1 cellular context compared by ENCODE assay signal in the genomic region with DNA sequence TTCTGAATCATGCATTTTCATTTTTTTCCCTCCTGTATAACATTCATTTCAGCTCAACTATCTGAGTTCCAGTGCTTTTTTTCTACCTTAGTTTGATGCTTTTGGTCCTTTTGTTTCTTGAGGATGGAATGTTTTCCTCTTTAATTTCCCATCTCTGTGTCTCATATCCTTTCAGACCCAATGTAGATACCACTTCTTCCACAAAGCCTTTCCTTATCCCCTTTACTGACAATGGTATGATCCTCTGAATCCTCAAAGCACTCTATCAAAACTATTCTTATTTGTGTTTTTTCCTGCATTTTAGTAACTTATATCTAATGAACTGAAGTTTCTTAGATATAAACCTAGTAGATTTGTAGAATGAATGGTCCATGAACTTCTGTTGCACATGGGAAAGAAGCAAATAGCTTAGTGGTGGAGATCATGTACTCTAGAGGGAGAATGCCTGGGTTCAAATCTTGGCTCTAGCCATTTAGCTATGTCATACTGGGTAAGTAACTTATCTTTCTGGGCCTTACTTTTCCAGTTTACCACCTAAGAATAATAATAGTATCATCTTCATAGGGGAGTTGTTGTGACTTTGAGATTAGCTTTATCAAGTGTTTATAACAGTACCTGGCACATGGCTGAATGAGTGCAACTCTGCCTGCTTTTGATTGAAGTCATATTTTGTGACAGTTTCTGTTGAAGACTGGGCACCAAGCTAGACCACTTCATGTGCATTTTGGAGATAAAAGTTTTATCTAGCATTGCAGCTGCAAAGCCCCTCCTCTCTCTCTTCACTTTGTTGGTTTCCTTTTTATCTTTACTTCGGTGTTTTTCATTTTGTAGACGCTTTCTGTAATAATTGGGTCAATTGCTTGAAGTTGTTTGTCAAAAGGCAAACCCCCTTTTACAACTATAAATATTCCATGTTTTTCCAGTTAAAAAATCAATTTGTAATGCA.
TF ChIP-seq lines count a peak whose summit lies in the region.

No MANE protein-coding gene starts in this region.

TF ChIP-seq in GM12878, 131 proteins besides CTCF, POLR2A, EP300 and RAD21:
- TF ChIP-seq TCF12 (IDR thresholded peaks at IDR 0.05; ENCODE audit: low read depth, low read length) (no peak), POLR2AphosphoS5 (IDR thresholded peaks at IDR 0.05; ENCODE audit: low read length) (no peak), ASH2L (IDR thresholded peaks at IDR 0.05; ENCODE audit: borderline replicate concordance, low read depth) (no peak), HDAC6 (IDR thresholded peaks at IDR 0.05; ENCODE audit: unreplicated experiment) (no peak), GABPA (IDR thresholded peaks at IDR 0.05; ENCODE audit: low read depth) (no peak), PAX8 (IDR thresholded peaks at IDR 0.05) (no peak), HCFC1 (IDR thresholded peaks at IDR 0.05; ENCODE audit: low read length) (no peak), ZSCAN29 (IDR thresholded peaks at IDR 0.05) (no peak), NR2F1 (conservative IDR thresholded peaks at IDR 0.05) (no peak), SREBF2 (IDR thresholded peaks at IDR 0.05; ENCODE audit: low read length) (no peak), CHD1 (IDR thresholded peaks at IDR 0.05; ENCODE audit: low read depth, low read length) (no peak), PML (IDR thresholded peaks at IDR 0.05; ENCODE audit: low read length) (no peak), SMC3 (IDR thresholded peaks at IDR 0.05; ENCODE audit: borderline replicate concordance, low read length) (no peak)
- TF ChIP-seq, protein P1, sequence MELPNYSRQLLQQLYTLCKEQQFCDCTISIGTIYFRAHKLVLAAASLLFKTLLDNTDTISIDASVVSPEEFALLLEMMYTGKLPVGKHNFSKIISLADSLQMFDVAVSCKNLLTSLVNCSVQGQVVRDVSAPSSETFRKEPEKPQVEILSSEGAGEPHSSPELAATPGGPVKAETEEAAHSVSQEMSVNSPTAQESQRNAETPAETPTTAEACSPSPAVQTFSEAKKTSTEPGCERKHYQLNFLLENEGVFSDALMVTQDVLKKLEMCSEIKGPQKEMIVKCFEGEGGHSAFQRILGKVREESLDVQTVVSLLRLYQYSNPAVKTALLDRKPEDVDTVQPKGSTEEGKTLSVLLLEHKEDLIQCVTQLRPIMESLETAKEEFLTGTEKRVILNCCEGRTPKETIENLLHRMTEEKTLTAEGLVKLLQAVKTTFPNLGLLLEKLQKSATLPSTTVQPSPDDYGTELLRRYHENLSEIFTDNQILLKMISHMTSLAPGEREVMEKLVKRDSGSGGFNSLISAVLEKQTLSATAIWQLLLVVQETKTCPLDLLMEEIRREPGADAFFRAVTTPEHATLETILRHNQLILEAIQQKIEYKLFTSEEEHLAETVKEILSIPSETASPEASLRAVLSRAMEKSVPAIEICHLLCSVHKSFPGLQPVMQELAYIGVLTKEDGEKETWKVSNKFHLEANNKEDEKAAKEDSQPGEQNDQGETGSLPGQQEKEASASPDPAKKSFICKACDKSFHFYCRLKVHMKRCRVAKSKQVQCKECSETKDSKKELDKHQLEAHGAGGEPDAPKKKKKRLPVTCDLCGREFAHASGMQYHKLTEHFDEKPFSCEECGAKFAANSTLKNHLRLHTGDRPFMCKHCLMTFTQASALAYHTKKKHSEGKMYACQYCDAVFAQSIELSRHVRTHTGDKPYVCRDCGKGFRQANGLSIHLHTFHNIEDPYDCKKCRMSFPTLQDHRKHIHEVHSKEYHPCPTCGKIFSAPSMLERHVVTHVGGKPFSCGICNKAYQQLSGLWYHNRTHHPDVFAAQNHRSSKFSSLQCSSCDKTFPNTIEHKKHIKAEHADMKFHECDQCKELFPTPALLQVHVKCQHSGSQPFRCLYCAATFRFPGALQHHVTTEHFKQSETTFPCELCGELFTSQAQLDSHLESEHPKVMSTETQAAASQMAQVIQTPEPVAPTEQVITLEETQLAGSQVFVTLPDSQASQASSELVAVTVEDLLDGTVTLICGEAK (IDR thresholded peaks at IDR 0.05; ENCODE audit: borderline replicate concordance), result no peak
- TF ChIP-seq, protein P2, sequence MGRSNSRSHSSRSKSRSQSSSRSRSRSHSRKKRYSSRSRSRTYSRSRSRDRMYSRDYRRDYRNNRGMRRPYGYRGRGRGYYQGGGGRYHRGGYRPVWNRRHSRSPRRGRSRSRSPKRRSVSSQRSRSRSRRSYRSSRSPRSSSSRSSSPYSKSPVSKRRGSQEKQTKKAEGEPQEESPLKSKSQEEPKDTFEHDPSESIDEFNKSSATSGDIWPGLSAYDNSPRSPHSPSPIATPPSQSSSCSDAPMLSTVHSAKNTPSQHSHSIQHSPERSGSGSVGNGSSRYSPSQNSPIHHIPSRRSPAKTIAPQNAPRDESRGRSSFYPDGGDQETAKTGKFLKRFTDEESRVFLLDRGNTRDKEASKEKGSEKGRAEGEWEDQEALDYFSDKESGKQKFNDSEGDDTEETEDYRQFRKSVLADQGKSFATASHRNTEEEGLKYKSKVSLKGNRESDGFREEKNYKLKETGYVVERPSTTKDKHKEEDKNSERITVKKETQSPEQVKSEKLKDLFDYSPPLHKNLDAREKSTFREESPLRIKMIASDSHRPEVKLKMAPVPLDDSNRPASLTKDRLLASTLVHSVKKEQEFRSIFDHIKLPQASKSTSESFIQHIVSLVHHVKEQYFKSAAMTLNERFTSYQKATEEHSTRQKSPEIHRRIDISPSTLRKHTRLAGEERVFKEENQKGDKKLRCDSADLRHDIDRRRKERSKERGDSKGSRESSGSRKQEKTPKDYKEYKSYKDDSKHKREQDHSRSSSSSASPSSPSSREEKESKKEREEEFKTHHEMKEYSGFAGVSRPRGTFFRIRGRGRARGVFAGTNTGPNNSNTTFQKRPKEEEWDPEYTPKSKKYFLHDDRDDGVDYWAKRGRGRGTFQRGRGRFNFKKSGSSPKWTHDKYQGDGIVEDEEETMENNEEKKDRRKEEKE (IDR thresholded peaks at IDR 0.05), result no peak
- TF ChIP-seq, protein P3, sequence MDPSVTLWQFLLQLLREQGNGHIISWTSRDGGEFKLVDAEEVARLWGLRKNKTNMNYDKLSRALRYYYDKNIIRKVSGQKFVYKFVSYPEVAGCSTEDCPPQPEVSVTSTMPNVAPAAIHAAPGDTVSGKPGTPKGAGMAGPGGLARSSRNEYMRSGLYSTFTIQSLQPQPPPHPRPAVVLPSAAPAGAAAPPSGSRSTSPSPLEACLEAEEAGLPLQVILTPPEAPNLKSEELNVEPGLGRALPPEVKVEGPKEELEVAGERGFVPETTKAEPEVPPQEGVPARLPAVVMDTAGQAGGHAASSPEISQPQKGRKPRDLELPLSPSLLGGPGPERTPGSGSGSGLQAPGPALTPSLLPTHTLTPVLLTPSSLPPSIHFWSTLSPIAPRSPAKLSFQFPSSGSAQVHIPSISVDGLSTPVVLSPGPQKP (IDR thresholded peaks at IDR 0.05; ENCODE audit: low read depth, low read length), result no peak
- TF ChIP-seq, protein P4, sequence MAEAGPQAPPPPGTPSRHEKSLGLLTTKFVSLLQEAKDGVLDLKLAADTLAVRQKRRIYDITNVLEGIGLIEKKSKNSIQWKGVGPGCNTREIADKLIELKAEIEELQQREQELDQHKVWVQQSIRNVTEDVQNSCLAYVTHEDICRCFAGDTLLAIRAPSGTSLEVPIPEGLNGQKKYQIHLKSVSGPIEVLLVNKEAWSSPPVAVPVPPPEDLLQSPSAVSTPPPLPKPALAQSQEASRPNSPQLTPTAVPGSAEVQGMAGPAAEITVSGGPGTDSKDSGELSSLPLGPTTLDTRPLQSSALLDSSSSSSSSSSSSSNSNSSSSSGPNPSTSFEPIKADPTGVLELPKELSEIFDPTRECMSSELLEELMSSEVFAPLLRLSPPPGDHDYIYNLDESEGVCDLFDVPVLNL (IDR thresholded peaks at IDR 0.05; ENCODE audit: low read depth, low read length), result no peak
- TF ChIP-seq, protein P5, sequence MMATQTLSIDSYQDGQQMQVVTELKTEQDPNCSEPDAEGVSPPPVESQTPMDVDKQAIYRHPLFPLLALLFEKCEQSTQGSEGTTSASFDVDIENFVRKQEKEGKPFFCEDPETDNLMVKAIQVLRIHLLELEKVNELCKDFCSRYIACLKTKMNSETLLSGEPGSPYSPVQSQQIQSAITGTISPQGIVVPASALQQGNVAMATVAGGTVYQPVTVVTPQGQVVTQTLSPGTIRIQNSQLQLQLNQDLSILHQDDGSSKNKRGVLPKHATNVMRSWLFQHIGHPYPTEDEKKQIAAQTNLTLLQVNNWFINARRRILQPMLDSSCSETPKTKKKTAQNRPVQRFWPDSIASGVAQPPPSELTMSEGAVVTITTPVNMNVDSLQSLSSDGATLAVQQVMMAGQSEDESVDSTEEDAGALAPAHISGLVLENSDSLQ (IDR thresholded peaks at IDR 0.05), result no peak
- TF ChIP-seq, protein P6, sequence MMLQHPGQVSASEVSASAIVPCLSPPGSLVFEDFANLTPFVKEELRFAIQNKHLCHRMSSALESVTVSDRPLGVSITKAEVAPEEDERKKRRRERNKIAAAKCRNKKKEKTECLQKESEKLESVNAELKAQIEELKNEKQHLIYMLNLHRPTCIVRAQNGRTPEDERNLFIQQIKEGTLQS (IDR thresholded peaks at IDR 0.05; ENCODE audit: borderline replicate concordance, extremely low read depth, low read depth, low read length), result no peak
- TF ChIP-seq, protein P7, sequence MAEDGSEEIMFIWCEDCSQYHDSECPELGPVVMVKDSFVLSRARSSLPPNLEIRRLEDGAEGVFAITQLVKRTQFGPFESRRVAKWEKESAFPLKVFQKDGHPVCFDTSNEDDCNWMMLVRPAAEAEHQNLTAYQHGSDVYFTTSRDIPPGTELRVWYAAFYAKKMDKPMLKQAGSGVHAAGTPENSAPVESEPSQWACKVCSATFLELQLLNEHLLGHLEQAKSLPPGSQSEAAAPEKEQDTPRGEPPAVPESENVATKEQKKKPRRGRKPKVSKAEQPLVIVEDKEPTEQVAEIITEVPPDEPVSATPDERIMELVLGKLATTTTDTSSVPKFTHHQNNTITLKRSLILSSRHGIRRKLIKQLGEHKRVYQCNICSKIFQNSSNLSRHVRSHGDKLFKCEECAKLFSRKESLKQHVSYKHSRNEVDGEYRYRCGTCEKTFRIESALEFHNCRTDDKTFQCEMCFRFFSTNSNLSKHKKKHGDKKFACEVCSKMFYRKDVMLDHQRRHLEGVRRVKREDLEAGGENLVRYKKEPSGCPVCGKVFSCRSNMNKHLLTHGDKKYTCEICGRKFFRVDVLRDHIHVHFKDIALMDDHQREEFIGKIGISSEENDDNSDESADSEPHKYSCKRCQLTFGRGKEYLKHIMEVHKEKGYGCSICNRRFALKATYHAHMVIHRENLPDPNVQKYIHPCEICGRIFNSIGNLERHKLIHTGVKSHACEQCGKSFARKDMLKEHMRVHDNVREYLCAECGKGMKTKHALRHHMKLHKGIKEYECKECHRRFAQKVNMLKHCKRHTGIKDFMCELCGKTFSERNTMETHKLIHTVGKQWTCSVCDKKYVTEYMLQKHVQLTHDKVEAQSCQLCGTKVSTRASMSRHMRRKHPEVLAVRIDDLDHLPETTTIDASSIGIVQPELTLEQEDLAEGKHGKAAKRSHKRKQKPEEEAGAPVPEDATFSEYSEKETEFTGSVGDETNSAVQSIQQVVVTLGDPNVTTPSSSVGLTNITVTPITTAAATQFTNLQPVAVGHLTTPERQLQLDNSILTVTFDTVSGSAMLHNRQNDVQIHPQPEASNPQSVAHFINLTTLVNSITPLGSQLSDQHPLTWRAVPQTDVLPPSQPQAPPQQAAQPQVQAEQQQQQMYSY (CRISPR knock-in tag; IDR thresholded peaks at IDR 0.05), result no peak
TF ChIP-seq in GM12878: peak in this region for 0.
